In genomic region chr2:202870431-202871160, GRCh38 we compare ENCODE assay signal across 1 cellular context.
TF ChIP-seq lines count a peak whose summit lies in the region.

No MANE protein-coding gene starts in this region.

TF ChIP-seq in GM12878, 131 proteins besides CTCF, POLR2A, EP300 and RAD21 (continued from another document):
- TF ChIP-seq REST (IDR thresholded peaks at IDR 0.05; ENCODE audit: low read depth, low read length) (no peak), BHLHE40 (IDR thresholded peaks at IDR 0.05; ENCODE audit: borderline replicate concordance in 1 of 2, low read depth in 2 of 2, low read length in 1 of 2) (peak in 1 of 2 experiments; percentile 52; a peak in 1 of 4 replicates), STAT3 (IDR thresholded peaks at IDR 0.05; ENCODE audit: low read depth, low read length) (no peak), SMAD5 (IDR thresholded peaks at IDR 0.05; ENCODE audit: low read depth) (no peak), PKNOX1 (IDR thresholded peaks at IDR 0.05) (no peak), RUNX3 (IDR thresholded peaks at IDR 0.05; ENCODE audit: low read length) (0 out of 2 replicates have a peak, but pooled peaks have one; percentile 12)
